Comparison of ENCODE assay signal across 14 cellular contexts in the genomic region with DNA sequence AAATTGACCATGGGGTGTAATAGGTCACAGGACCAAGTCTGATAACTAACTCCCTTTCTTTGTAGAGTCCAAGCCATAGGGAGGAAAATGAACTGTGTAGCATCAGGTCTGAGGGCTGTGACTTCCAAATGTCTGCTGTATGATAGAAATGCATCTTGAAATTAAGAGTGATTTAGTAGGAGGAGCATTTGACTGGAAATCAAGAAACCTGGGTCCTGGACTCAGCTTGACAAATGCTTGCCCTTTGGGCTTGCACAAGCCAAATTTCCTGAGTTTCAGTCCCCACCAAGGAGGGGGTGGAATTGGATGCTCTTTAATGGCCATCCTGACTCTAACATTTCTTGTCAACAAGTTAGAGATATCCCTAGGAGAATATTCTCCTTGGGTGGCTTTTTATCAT.
DNase-seq lines count a peak whose midpoint lies in the region; ATAC-seq and TF ChIP-seq lines count a peak whose summit lies in the region.
"Had no signal": no experiment of that assay in that cellular context is flagged by ENCODE, and none has a peak within 500 bp of the region (broad histone marks: within the 10 kb centered on the region; RNA-seq: fewer than 3 reads in every experiment).

No MANE protein-coding gene starts in this region.

- in situ Hi-C loops in gastrocnemius medialis (cut with MboI; ENCODE audit: low sequenced_read_pairs in 4 of 4), result no loop called here

- DNase-seq in AG09309 (ENCODE audit: low read depth) (no peak), cardiac fibroblast (ENCODE audit: low read depth in 2 of 2) (peak in 1 of 2 donors; percentile 56), right atrium auricular region (ENCODE audit: low spot score) (no peak), gastrocnemius medialis (no peak), NCI-H1105 treated with DMSO at 0.1 percent for 48 hours (lab: John Stamatoyannopoulos, UW) (no peak), hippocampal formation (lab: John Stamatoyannopoulos, UW) (no peak)
- DNase-seq in activated CD4-positive, CD25-positive, alpha-beta regulatory T cell treated with anti-CD3 and anti-CD28 coated beads, Interleukin-2, amount 50 U/mL, for 72 hours, result no peak
- DNase-seq: activated CD4-positive, alpha-beta T cell treated with anti-CD3 and anti-CD28 coated beads for 48 hours; aorta; DMS79; erythroblast; NCI-H1092; PC-9 had no signal

- TF ChIP-seq POLR2A in gastrocnemius medialis (IDR thresholded peaks at IDR 0.05), result no peak

- H3K9me3 ChIP-seq in right atrium auricular region, result no peaks in the 10 kb centered on the region
- H3K9me3 ChIP-seq in gastrocnemius medialis, result no peaks in the 10 kb centered on the region

- no peaks in the 10 kb centered on the region for H3K27me3 ChIP-seq in right atrium auricular region
- H3K27me3 ChIP-seq in gastrocnemius medialis, result no peaks in the 10 kb centered on the region

- H3K4me3 ChIP-seq in AG09309 (ENCODE audit: control insufficient read depth, low read depth, low read length) (peak overlapping the region; percentile 61), cardiac fibroblast (replicated peaks in 1 of 2; ENCODE audit: low read depth in 2 of 2, low read length in 2 of 2) (peak overlapping the region; percentile 60 to 63), right atrium auricular region (peak overlapping the region; percentile 22 to 50), gastrocnemius medialis (peak overlapping the region; percentile 29 to 45 (median 38))
- H3K4me3 ChIP-seq: PC-9 had no signal

- peak overlapping the region; percentile 75 to 82 for H3K27ac ChIP-seq in right atrium auricular region
- peak overlapping the region; percentile 62 to 76 (median 69) for H3K27ac ChIP-seq in gastrocnemius medialis
- H3K27ac ChIP-seq: PC-9 had no signal

- TF ChIP-seq CTCF in AG09309 (IDR thresholded peaks at IDR 0.05; ENCODE audit: control insufficient read depth, insufficient read depth, low read depth, low read length, missing control alignments) (no peak), cardiac fibroblast (IDR thresholded peaks at IDR 0.05; ENCODE audit: low read depth, low read length) (no peak), right atrium auricular region (IDR thresholded peaks at IDR 0.05) (no peak), gastrocnemius medialis (IDR thresholded peaks at IDR 0.05 in 4 of 5, conservative IDR thresholded peaks at IDR 0.05 in 1 of 5) (no peak)

- intact Hi-C loops in gastrocnemius medialis (cut with DNase I; ENCODE audit: low total_unique reads), result loop anchor here (5.0 kb wide), 1 partner anchor 64 kb away; no protein-coding TSS in a partner anchor

- ATAC-seq in gastrocnemius medialis, result no peak
- ATAC-seq in HG03432 (IDR thresholded peaks at IDR 0.05; ENCODE audit: unreplicated experiment), result no peak

- H3K4me1 ChIP-seq in right atrium auricular region (peaks cover 0 to 61% of the 10 kb centered on the region in 2 donors), gastrocnemius medialis (peaks cover 16 to 45% of the 10 kb centered on the region in 2 donors)

- H3K36me3 ChIP-seq in right atrium auricular region (no peaks in the 10 kb centered on the region), gastrocnemius medialis (no peaks in the 10 kb centered on the region)
